Comparison of ENCODE assay signal across 34 cellular contexts in the genomic region with DNA sequence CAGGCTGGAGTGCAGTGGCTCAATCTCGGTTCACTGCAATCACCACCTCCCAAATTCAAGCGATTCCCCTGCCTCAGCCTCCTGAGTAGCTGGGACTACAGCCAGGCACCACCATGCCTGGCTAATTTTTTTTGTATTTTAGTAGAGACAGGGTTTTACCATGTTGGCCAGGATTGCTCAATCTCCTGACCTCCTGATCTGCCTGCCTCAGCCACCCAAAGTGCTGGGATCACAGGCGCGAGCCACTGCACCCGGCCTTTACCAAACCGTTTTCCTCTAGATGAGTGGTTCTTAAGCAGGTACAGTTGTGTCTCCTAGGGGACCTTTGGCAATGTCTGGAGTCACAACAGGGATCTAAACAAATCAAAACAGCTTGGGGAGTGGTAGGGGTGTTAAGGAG. TPM values are rescaled to one million over a fixed set of nuclear protein-coding genes. Genes with fewer than 3 reads are reported as not detected.
"Had no signal": no experiment of that assay in that cellular context is flagged by ENCODE, and none has a peak within 500 bp of the region (broad histone marks: within the 10 kb centered on the region; RNA-seq: fewer than 3 reads in every experiment).

No MANE protein-coding gene starts in this region.

- H3K4me2 ChIP-seq: smooth muscle cell had no signal

- H3K27ac ChIP-seq: colonic mucosa, esophagus muscularis mucosa, heart right ventricle, ovary, right lobe of liver, testis, transverse colon, upper lobe of right lung, uterus had no signal

- H3K27me3 Mint-ChIP-seq: memory B cell; stimulated activated memory B cell treated with anti-CD40 and anti-IgM and Interleukin-4, amounts not matched to agents 10 μg/mL and 1 μg/mL and 100 μg/mL, for 72 hours had no signal

- H3K9me3 Mint-ChIP-seq: dendritic cell treated with granulocyte-macrophage colony-stimulating factor and Interleukin-4, amounts not matched to agents 40 ng/mL and 50 ng/mL, for 4 days; memory B cell; stimulated activated memory B cell treated with anti-CD40 and anti-IgM and Interleukin-4, amounts not matched to agents 10 μg/mL and 1 μg/mL and 100 μg/mL, for 72 hours had no signal

- H3K36me3 ChIP-seq: colonic mucosa, esophagus muscularis mucosa, heart right ventricle, ovary, right lobe of liver, transverse colon, upper lobe of right lung, uterus had no signal

- H3K27me3 ChIP-seq: colonic mucosa, esophagus muscularis mucosa, ovary, right lobe of liver, testis, transverse colon, upper lobe of right lung, uterus had no signal

- H3K4me1 ChIP-seq: colonic mucosa, heart right ventricle, right lobe of liver, testis, transverse colon, upper lobe of right lung, uterus had no signal

- H3K36me3 Mint-ChIP-seq: natural killer cell; stimulated activated memory B cell treated with anti-CD40 and anti-IgM and Interleukin-4, amounts not matched to agents 10 μg/mL and 1 μg/mL and 100 μg/mL, for 72 hours had no signal

- ATAC-seq: heart right ventricle; natural killer cell; right lobe of liver; stimulated activated memory B cell treated with anti-CD40 and anti-IgM and Interleukin-4, amounts not matched to agents 10 μg/mL and 1 μg/mL and 100 μg/mL, for 72 hours; stimulated activated naive CD8-positive, alpha-beta T cell treated with anti-CD3 and anti-CD28 coated beads, Interleukin-15, Interleukin-2, amounts not matched to agents 100 U/mL and 50 U/mL, for 24 hours; upper lobe of right lung had no signal

- DNase-seq: colonic mucosa; effector CD8-positive, alpha-beta T cell; glutamatergic neuron; heart right ventricle; hippocampal formation; natural killer cell; occipital lobe; ovary; right lobe of liver; stimulated activated CD4-positive, alpha-beta T cell treated with anti-CD3 and anti-CD28 coated beads, Interleukin-12 subunit alpha, Interleukin-12 subunit beta, amount 100 ng/mL, for 4 hours; stimulated activated CD4-positive, alpha-beta T cell treated with anti-CD3 and anti-CD28 coated beads, Interleukin-1b, Interleukin-23, amount 100 ng/mL, for 48 hours; stimulated activated CD4-positive, alpha-beta T cell treated with anti-CD3 and anti-CD28 coated beads, Interleukin-4, amount 100 ng/mL, for 1 hour; stimulated activated naive CD8-positive, alpha-beta T cell treated with anti-CD3 and anti-CD28 coated beads, Interleukin-15, Interleukin-2, amounts not matched to agents 100 U/mL and 50 U/mL, for 24 hours; substantia nigra; testis; transverse colon; upper lobe of right lung; uterus had no signal

- H3K4me1 Mint-ChIP-seq: memory B cell; natural killer cell; stimulated activated memory B cell treated with anti-CD40 and anti-IgM and Interleukin-4, amounts not matched to agents 10 μg/mL and 1 μg/mL and 100 μg/mL, for 72 hours had no signal

- H3K4me3 Mint-ChIP-seq: dendritic cell treated with granulocyte-macrophage colony-stimulating factor and Interleukin-4, amounts not matched to agents 40 ng/mL and 50 ng/mL, for 4 days; memory B cell; natural killer cell; stimulated activated memory B cell treated with anti-CD40 and anti-IgM and Interleukin-4, amounts not matched to agents 10 μg/mL and 1 μg/mL and 100 μg/mL, for 72 hours had no signal

- H3K4me3 ChIP-seq: colonic mucosa, esophagus muscularis mucosa, heart right ventricle, lung, ovary, right lobe of liver, smooth muscle cell, testis, transverse colon, upper lobe of right lung, uterus had no signal

- H3K9me3 ChIP-seq: colonic mucosa, esophagus muscularis mucosa, heart right ventricle, ovary, right lobe of liver, testis, transverse colon, upper lobe of right lung, uterus had no signal

- H3K27ac Mint-ChIP-seq: dendritic cell treated with granulocyte-macrophage colony-stimulating factor and Interleukin-4, amounts not matched to agents 40 ng/mL and 50 ng/mL, for 4 days; memory B cell; natural killer cell; stimulated activated memory B cell treated with anti-CD40 and anti-IgM and Interleukin-4, amounts not matched to agents 10 μg/mL and 1 μg/mL and 100 μg/mL, for 72 hours had no signal

RNA-seq across cellular contexts. Expression of gene AMELX, which starts 11.6 kb away (rescaled TPM):
- total RNA-seq: chondrocyte, colonic mucosa, endothelial cell of umbilical vein, epithelial cell of proximal tubule, esophagus muscularis mucosa, fibroblast of lung, heart right ventricle, liver, lung, mononuclear cell, natural killer cell, occipital lobe, ovary, posterior vena cava, pulmonary artery endothelial cell, right lobe of liver, smooth muscle cell, testis, transverse colon, upper lobe of right lung, uterus had no signal
- polyA plus RNA-seq: endothelial cell of umbilical vein, fibroblast of lung, heart right ventricle, keratinocyte, liver, lung, neural cell, ovary, smooth muscle cell had no signal
